Comparison of ENCODE assay signal across 16 cellular contexts in the genomic region with DNA sequence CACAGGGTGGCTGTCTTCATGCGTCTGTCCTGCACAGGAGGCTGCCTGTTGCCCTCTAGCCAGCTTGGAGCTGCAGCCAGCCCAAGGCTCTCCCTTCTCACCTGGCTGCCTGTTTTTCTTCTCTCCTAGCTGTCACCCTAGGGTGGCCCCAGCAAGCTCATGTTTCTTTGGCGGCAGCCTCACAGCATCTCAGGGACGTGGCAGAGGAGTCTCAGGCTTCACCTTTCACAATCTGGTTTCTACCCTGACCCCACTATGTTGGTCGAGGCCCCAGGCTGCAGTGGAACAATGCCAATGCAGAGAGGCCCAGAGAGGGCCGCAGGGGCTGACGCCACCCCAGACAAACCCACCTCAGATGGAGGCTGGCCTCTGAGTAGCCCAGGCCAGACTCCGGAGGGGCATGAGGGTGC. TPM values are rescaled to one million over a fixed set of nuclear protein-coding genes. Genes with fewer than 3 reads are reported as not detected.
"Had no signal": no experiment of that assay in that cellular context is flagged by ENCODE, and none has a peak within 500 bp of the region (broad histone marks: within the 10 kb centered on the region; RNA-seq: fewer than 3 reads in every experiment).

No MANE protein-coding gene starts in this region.

- H3K4me3 ChIP-seq: ascending aorta, mucosa of descending colon, suprapubic skin had no signal

- H3K36me3 ChIP-seq: ascending aorta, suprapubic skin had no signal

- FAIRE-seq: bronchial epithelial cell, frontal cortex, small intestine had no signal

- H3K27ac ChIP-seq: ascending aorta, suprapubic skin had no signal

- H3K9me3 ChIP-seq: ascending aorta, mucosa of descending colon, suprapubic skin had no signal

- H3K4me1 ChIP-seq: ascending aorta had no signal

- H3K27me3 ChIP-seq: ascending aorta had no signal

- DNase-seq: activated CD4-positive, CD25-positive, alpha-beta regulatory T cell treated with anti-CD3 and anti-CD28 coated beads, Interleukin-2, amount 50 U/mL, for 72 hours; activated naive CD4-positive, alpha-beta T cell treated with Interleukin-2 at 50 U/mL for 16 hours; left cardiac atrium; mammary epithelial cell; mucosa of descending colon; naive thymus-derived CD8-positive, alpha-beta T cell; small intestine; stimulated activated CD4-positive, alpha-beta T cell treated with anti-CD3 and anti-CD28 coated beads, Interleukin-4, amount 100 ng/mL, for 4 hours; stimulated activated CD8-positive, alpha-beta memory T cell treated with anti-CD3 and anti-CD28 coated beads, Interleukin-4, amount 100 ng/mL, for 48 hours; stimulated activated naive CD4-positive, alpha-beta T cell treated with Interleukin-2 at 50 U/mL for 16 hours; trophoblast cell had no signal

- ATAC-seq: left cardiac atrium; mucosa of descending colon; naive thymus-derived CD8-positive, alpha-beta T cell had no signal

RNA-seq across cellular contexts. Expression of a gene that starts 2.5 kb away (rescaled TPM):
- total RNA-seq: activated CD8-positive, alpha-beta memory T cell treated with anti-CD3 and anti-CD28 coated beads for 36 hours; mammary epithelial cell; naive thymus-derived CD8-positive, alpha-beta T cell had no signal

RNA-seq across cellular contexts. Expression of a gene that starts 47.0 kb away (rescaled TPM):
- total RNA-seq: ascending aorta had no signal
